1 cellular context compared by ENCODE assay signal in genomic region chr14:96799489-96800056, GRCh38.
A peak's percentile ranks its signal among the peaks of the same experiment; 100 is the strongest.
TF ChIP-seq lines count a peak whose summit lies in the region.

No MANE protein-coding gene starts in this region.

TF ChIP-seq in neural cell, 6 proteins besides CTCF, POLR2A, EP300 and RAD21:
- TF ChIP-seq MXI1 (conservative IDR thresholded peaks at IDR 0.05; ENCODE audit: poor library complexity, severe bottlenecking), result no peak
- TF ChIP-seq REST (IDR thresholded peaks at IDR 0.05; ENCODE audit: borderline replicate concordance), result peak; percentile 37
- TF ChIP-seq SMC3 (conservative IDR thresholded peaks at IDR 0.05; ENCODE audit: poor library complexity), result peak; percentile 41
- TF ChIP-seq EZH2 (IDR thresholded peaks at IDR 0.05; ENCODE audit: borderline replicate concordance, insufficient read depth, low read length, poor library complexity, severe bottlenecking), result no peak
- no peak for TF ChIP-seq TAF1 (IDR thresholded peaks at IDR 0.05; ENCODE audit: low read depth)
- peak; percentile 60 for TF ChIP-seq POLR2AphosphoS5 (IDR thresholded peaks at IDR 0.05)
